15 cellular contexts compared by ENCODE assay signal in genomic region chr6:169232507-169232931, GRCh38. TPM values are rescaled to one million over a fixed set of nuclear protein-coding genes. Genes with fewer than 3 reads are reported as not detected.
A peak's percentile ranks its signal among the peaks of the same experiment; 100 is the strongest.
DNase-seq lines count a peak whose midpoint lies in the region; ATAC-seq and TF ChIP-seq lines count a peak whose summit lies in the region.
"Had no signal": no experiment of that assay in that cellular context is flagged by ENCODE, and none has a peak within 500 bp of the region (broad histone marks: within the 10 kb centered on the region; RNA-seq: fewer than 3 reads in every experiment).

No MANE protein-coding gene starts in this region.

- ATAC-seq in omental fat pad (ENCODE audit: low FRiP score) (no peak), GM21825 (IDR thresholded peaks at IDR 0.05; ENCODE audit: unreplicated experiment) (no peak)

- H3K9ac ChIP-seq in colonic mucosa (ENCODE audit: low read depth in 2 of 2, low read length in 2 of 2), result no peak overlapping the region
- H3K9ac ChIP-seq: BLaER1 had no signal

- H3K36me3 ChIP-seq in colonic mucosa, result no peaks in the 10 kb centered on the region
- H3K36me3 ChIP-seq in vagina, result peaks cover 0 to 51% of the 10 kb centered on the region in 2 donors
- H3K36me3 ChIP-seq: BLaER1 had no signal

- intact Hi-C loops in colonic mucosa (cut with DNase I) (no loop called here), vagina (cut with DNase I) (no loop called here)

- H3K27me3 ChIP-seq in colonic mucosa, result no peaks in the 10 kb centered on the region
- H3K27me3 ChIP-seq in vagina, result no peaks in the 10 kb centered on the region
- H3K27me3 ChIP-seq: BLaER1 had no signal

- H3K9me3 ChIP-seq in colonic mucosa (no peaks in the 10 kb centered on the region), vagina (no peaks in the 10 kb centered on the region)

- no peaks in the 10 kb centered on the region for H3K4me1 ChIP-seq in colonic mucosa
- no peaks in the 10 kb centered on the region for H3K4me1 ChIP-seq in vagina
- H3K4me1 ChIP-seq: BLaER1, Caco-2 had no signal

- TF ChIP-seq POLR2A in vagina (IDR thresholded peaks at IDR 0.05), result no peak

- no peak for TF ChIP-seq CTCF in colonic mucosa (IDR thresholded peaks at IDR 0.05)
- no peak for TF ChIP-seq CTCF in omental fat pad (IDR thresholded peaks at IDR 0.05)
- TF ChIP-seq CTCF in vagina (IDR thresholded peaks at IDR 0.05), result no peak

- H3K27ac ChIP-seq in colonic mucosa (no peak overlapping the region), vagina (no peak overlapping the region)
- H3K27ac ChIP-seq: BLaER1, HL-60 had no signal

- H3K4me3 ChIP-seq in colonic mucosa, result no peak overlapping the region
- H3K4me3 ChIP-seq in vagina, result no peak overlapping the region
- H3K4me3 ChIP-seq: BLaER1 had no signal

- DNase-seq in NCI-H510A treated with DMSO at 0.1 percent for 48 hours (lab: John Stamatoyannopoulos, UW) (peak; percentile 26), NCI-H510A (lab: John Stamatoyannopoulos, UW) (no peak), colonic mucosa (peak; percentile 15), omental fat pad (ENCODE audit: low spot score) (peak; percentile 17), vagina (ENCODE audit: extremely low spot score in 2 of 2) (peak; percentile 83 to 87), NCI-H774 (lab: John Stamatoyannopoulos, UW) (no peak)
- DNase-seq: 8988T; AML-193; Caco-2; CD8-positive, alpha-beta memory T cell; HCEC 1CT; HFFc6 had no signal

RNA-seq across cellular contexts. Expression of gene THBS2, which starts 21.1 kb away (rescaled TPM):
- 1 to 10 TPM; 1.9 to 5.3 TPM for total RNA-seq in colonic mucosa
- 100 to 1,000 TPM in 2 of 4 donors, 10 to 100 TPM in 2; 53.5 to 115 (median 93.8) TPM for total RNA-seq in omental fat pad
- 86.4 TPM for total RNA-seq in vagina
- total RNA-seq: CD8-positive, alpha-beta memory T cell had no signal

Comparison
In these comparisons a context has a peak if more than half of its experiments do, and no peak if none do; other contexts are left out.
1. DNase-seq: peak in NCI-H510A treated with DMSO at 0.1 percent for 48 hours (single experiment), colonic mucosa (single experiment), omental fat pad (single experiment) and vagina (2 of 2); none in NCI-H510A (single experiment) and NCI-H774 (single experiment).
2. RNA of gene THBS2, which starts 21.1 kb away (total RNA-seq): 53.5 to 115 TPM in omental fat pad and 86.4 TPM in vagina (single experiment); 1.9 to 5.3 TPM in colonic mucosa; every median in the first group is over 4 times any median in the second.